12 cellular contexts compared by ENCODE assay signal in the genomic region with DNA sequence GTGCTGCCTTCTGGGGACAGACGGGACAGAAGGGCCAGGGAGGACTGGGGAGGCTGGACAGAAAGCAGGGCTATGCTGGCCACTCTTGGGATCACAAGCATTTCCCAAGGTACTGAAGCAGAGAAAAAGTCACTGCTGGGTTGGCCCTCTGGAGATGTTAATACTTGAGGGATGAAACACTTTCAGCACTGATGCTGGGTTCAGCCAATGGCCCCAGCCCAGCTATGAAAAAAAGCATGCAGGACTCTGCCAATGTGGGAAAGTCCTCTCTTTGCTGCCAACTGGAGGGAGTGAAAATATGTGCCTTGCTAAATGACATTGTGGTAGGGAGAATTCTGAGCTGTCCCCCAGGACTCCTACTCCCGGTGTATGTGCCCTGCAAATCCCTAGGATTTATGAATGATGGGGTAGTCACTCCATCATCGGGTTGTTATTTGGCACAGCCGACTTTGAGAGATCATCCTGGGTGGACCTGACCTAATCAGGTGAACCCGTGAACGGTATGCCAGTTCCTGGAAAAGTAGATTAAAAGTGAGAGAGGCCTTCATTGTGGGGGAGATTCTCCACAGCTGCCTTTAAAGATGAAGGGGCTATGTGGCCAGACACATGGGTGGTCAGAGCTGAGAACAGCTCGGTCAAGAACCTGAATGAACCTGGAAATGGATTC.
DNase-seq lines count a peak whose midpoint lies in the region; ATAC-seq and TF ChIP-seq lines count a peak whose summit lies in the region.
"Had no signal": no experiment of that assay in that cellular context is flagged by ENCODE, and none has a peak within 500 bp of the region (broad histone marks: within the 10 kb centered on the region; RNA-seq: fewer than 3 reads in every experiment).

No MANE protein-coding gene starts in this region.

- H3K27me3 Mint-ChIP-seq in activated naive CD4-positive, alpha-beta T cell treated with anti-CD3 and anti-CD28 coated beads for 36 hours (ENCODE audit: low read depth) = no peaks in the 10 kb centered on the region
- H3K27me3 Mint-ChIP-seq in activated T-helper 1 cell treated with anti-CD3 and anti-CD28 coated beads, Interleukin-12 subunit alpha, Interleukin-12 subunit beta, Interleukin-2, Interleukin-4 antibody, amounts not matched to agents 30 ng/mL and 10 ng/mL and 1 ng/mL, durations not matched to agents 14 hours and 24 hours and 36 hours (ENCODE audit: insufficient read depth) = no peaks in the 10 kb centered on the region

- peak overlapping the region; percentile 77 for H3K27ac Mint-ChIP-seq in activated naive CD4-positive, alpha-beta T cell treated with anti-CD3 and anti-CD28 coated beads for 36 hours
- H3K27ac Mint-ChIP-seq in activated T-helper 1 cell treated with anti-CD3 and anti-CD28 coated beads, Interleukin-12 subunit alpha, Interleukin-12 subunit beta, Interleukin-2, Interleukin-4 antibody, amounts not matched to agents 30 ng/mL and 10 ng/mL and 1 ng/mL, durations not matched to agents 14 hours and 24 hours and 36 hours = no peak overlapping the region

- intact Hi-C loops in activated naive CD4-positive, alpha-beta T cell treated with anti-CD3 and anti-CD28 coated beads for 36 hours (cut with micrococcal nuclease) = loop anchor here (1.0 to 2.0 kb wide), 2 partner anchors 10 to 17 kb away; no protein-coding TSS in a partner anchor
- intact Hi-C loops in left ventricle myocardium superior (cut with micrococcal nuclease) = loop anchor here (10.0 kb wide), 1 partner anchor 49 kb away; no protein-coding TSS in a partner anchor
- intact Hi-C loops in activated T-helper 1 cell treated with anti-CD3 and anti-CD28 coated beads, Interleukin-12 subunit alpha, Interleukin-12 subunit beta, Interleukin-2, Interleukin-4 antibody, amounts not matched to agents 30 ng/mL and 10 ng/mL and 1 ng/mL, durations not matched to agents 14 hours and 24 hours and 36 hours (cut with micrococcal nuclease) = no loop called here

- peak overlapping the region in 1 of 2 donors; percentile 4 for H3K27ac ChIP-seq in thoracic aorta
- H3K27ac ChIP-seq: parathyroid adenoma had no signal

- DNase-seq in activated naive CD4-positive, alpha-beta T cell treated with anti-CD3 and anti-CD28 coated beads for 36 hours = no peak
- no peak for DNase-seq in activated naive CD4-positive, alpha-beta T cell treated with anti-CD3 and anti-CD28 coated beads, Interleukin-2, amount 50 U/mL, for 16 hours
- DNase-seq in adipocyte (ENCODE audit: low read depth) = peak; percentile 29
- DNase-seq in left ventricle myocardium superior = no peak
- DNase-seq in thoracic aorta (ENCODE audit: low spot score) = no peak
- DNase-seq in activated T-helper 1 cell treated with anti-CD3 and anti-CD28 coated beads, Interleukin-12 subunit alpha, Interleukin-12 subunit beta, Interleukin-2, Interleukin-4 antibody, amounts not matched to agents 30 ng/mL and 10 ng/mL and 1 ng/mL, durations not matched to agents 14 hours and 24 hours and 36 hours (ENCODE audit: low spot score) = no peak
- no peak for DNase-seq in iPS-NIHi7 (ENCODE audit: extremely low spot score)
- DNase-seq: activated CD8-positive, alpha-beta memory T cell treated with anti-CD3 and anti-CD28 coated beads, Interleukin-2, amount 50 U/mL, for 48 hours; left colon; NCI-H2029 had no signal

- H3K4me3 Mint-ChIP-seq in activated naive CD4-positive, alpha-beta T cell treated with anti-CD3 and anti-CD28 coated beads for 36 hours = no peak overlapping the region
- H3K4me3 Mint-ChIP-seq in activated T-helper 1 cell treated with anti-CD3 and anti-CD28 coated beads, Interleukin-12 subunit alpha, Interleukin-12 subunit beta, Interleukin-2, Interleukin-4 antibody, amounts not matched to agents 30 ng/mL and 10 ng/mL and 1 ng/mL, durations not matched to agents 14 hours and 24 hours and 36 hours = no peak overlapping the region

- H3K36me3 ChIP-seq in adipocyte (ENCODE audit: control insufficient read depth, insufficient read depth, low read length, severe bottlenecking) = no peaks in the 10 kb centered on the region
- H3K36me3 ChIP-seq in thoracic aorta = no peaks in the 10 kb centered on the region

- peaks cover 37% of the 10 kb centered on the region for H3K36me3 Mint-ChIP-seq in activated naive CD4-positive, alpha-beta T cell treated with anti-CD3 and anti-CD28 coated beads for 36 hours (ENCODE audit: low read depth)
- H3K36me3 Mint-ChIP-seq in activated T-helper 1 cell treated with anti-CD3 and anti-CD28 coated beads, Interleukin-12 subunit alpha, Interleukin-12 subunit beta, Interleukin-2, Interleukin-4 antibody, amounts not matched to agents 30 ng/mL and 10 ng/mL and 1 ng/mL, durations not matched to agents 14 hours and 24 hours and 36 hours (ENCODE audit: low read depth) = peaks cover 50% of the 10 kb centered on the region

- peak overlapping the region; percentile 44 for H3K9ac ChIP-seq in adipocyte (ENCODE audit: low read length)
- H3K9ac ChIP-seq: parathyroid adenoma had no signal

- H3K9me3 ChIP-seq in adipocyte (ENCODE audit: control insufficient read depth, low read length) (no peaks in the 10 kb centered on the region), thoracic aorta (no peaks in the 10 kb centered on the region)

- H3K9me3 Mint-ChIP-seq in activated naive CD4-positive, alpha-beta T cell treated with anti-CD3 and anti-CD28 coated beads for 36 hours = no peaks in the 10 kb centered on the region
- H3K9me3 Mint-ChIP-seq in activated T-helper 1 cell treated with anti-CD3 and anti-CD28 coated beads, Interleukin-12 subunit alpha, Interleukin-12 subunit beta, Interleukin-2, Interleukin-4 antibody, amounts not matched to agents 30 ng/mL and 10 ng/mL and 1 ng/mL, durations not matched to agents 14 hours and 24 hours and 36 hours = no peaks in the 10 kb centered on the region

- no peaks in the 10 kb centered on the region for H3K27me3 ChIP-seq in adipocyte (replicated peaks; ENCODE audit: control insufficient read depth, insufficient read depth, low read length)
- no peaks in the 10 kb centered on the region for H3K27me3 ChIP-seq in thoracic aorta (replicated peaks; ENCODE audit: insufficient read depth)

- TF ChIP-seq CTCF in thoracic aorta (IDR thresholded peaks at IDR 0.05) = no peak

- H3K4me1 Mint-ChIP-seq in activated naive CD4-positive, alpha-beta T cell treated with anti-CD3 and anti-CD28 coated beads for 36 hours (ENCODE audit: low read depth) = peaks cover 81% of the 10 kb centered on the region
- H3K4me1 Mint-ChIP-seq in activated T-helper 1 cell treated with anti-CD3 and anti-CD28 coated beads, Interleukin-12 subunit alpha, Interleukin-12 subunit beta, Interleukin-2, Interleukin-4 antibody, amounts not matched to agents 30 ng/mL and 10 ng/mL and 1 ng/mL, durations not matched to agents 14 hours and 24 hours and 36 hours (ENCODE audit: low read depth) = peaks cover 69% of the 10 kb centered on the region

- ATAC-seq in left ventricle myocardium superior (peak; percentile 48), thoracic aorta (ENCODE audit: insufficient number of reproducible peaks, low FRiP score, low read depth) (peak; percentile 77), HG03520 (IDR thresholded peaks at IDR 0.05; ENCODE audit: unreplicated experiment) (no peak)
- ATAC-seq: left colon had no signal

- H3K4me1 ChIP-seq in adipocyte (ENCODE audit: control insufficient read depth, insufficient read depth, low read length) (peaks cover 63% of the 10 kb centered on the region), thoracic aorta (ENCODE audit: control insufficient read depth in 1 of 2, low read depth in 2 of 2) (peaks cover 7 to 15% of the 10 kb centered on the region in 2 donors)

- H3K4me3 ChIP-seq in adipocyte (ENCODE audit: low read length) = no peak overlapping the region
- H3K4me3 ChIP-seq in thoracic aorta = no peak overlapping the region

- CTCF ChIA-PET in activated naive CD4-positive, alpha-beta T cell treated with anti-CD3 and anti-CD28 coated beads for 36 hours (lab: Charles Lee) = interaction anchor here (1.0 to 3.1 kb wide), 5 partner anchors 10 to 318 kb away, joined by 3 to 24 read pairs (median 5); no protein-coding TSS in a partner anchor
